In genomic region chr1:178645826-178646200, GRCh38 we compare ENCODE assay signal across 18 cellular contexts.
DNase-seq lines count a peak whose midpoint lies in the region; ATAC-seq and FAIRE-seq lines count a peak whose summit lies in the region.
"Had no signal": no experiment of that assay in that cellular context is flagged by ENCODE, and none has a peak within 500 bp of the region (broad histone marks: within the 10 kb centered on the region; RNA-seq: fewer than 3 reads in every experiment).

No MANE protein-coding gene starts in this region.

- H2AK5ac ChIP-seq in mesenchymal stem cell (ENCODE audit: low read length, severe bottlenecking): no peak overlapping the region

- no peak overlapping the region for H3K23ac ChIP-seq in mesenchymal stem cell (ENCODE audit: low read length in 2 of 2)

- H3K79me1 ChIP-seq in mesenchymal stem cell (replicated peaks; ENCODE audit: low read length, poor library complexity, severe bottlenecking): no peaks in the 10 kb centered on the region

- no peaks in the 10 kb centered on the region for H3K36me3 ChIP-seq in Karpas-422 (ENCODE audit: insufficient read depth, low read length)
- no peaks in the 10 kb centered on the region for H3K36me3 ChIP-seq in mesenchymal stem cell (ENCODE audit: control insufficient read depth in 1 of 2, insufficient read depth in 2 of 2, low read depth in 1 of 2, low read length in 2 of 2)
- H3K36me3 ChIP-seq: heart left ventricle had no signal

- H3K27me3 ChIP-seq in Karpas-422 (ENCODE audit: low read length) (no peaks in the 10 kb centered on the region), mesenchymal stem cell (ENCODE audit: control insufficient read depth in 1 of 2, insufficient read depth in 1 of 2, low read length in 2 of 2) (no peaks in the 10 kb centered on the region)
- H3K27me3 ChIP-seq: heart left ventricle, testis had no signal

- H3K27ac ChIP-seq in Karpas-422 (ENCODE audit: low read length): peak overlapping the region; percentile 97
- no peak overlapping the region for H3K27ac ChIP-seq in mesenchymal stem cell (ENCODE audit: low read length, poor library complexity, severe bottlenecking)
- H3K27ac ChIP-seq: heart left ventricle, testis had no signal

- H3K9me2 ChIP-seq in Karpas-422 (replicated peaks; ENCODE audit: insufficient read depth, low read length): no peaks in the 10 kb centered on the region

- FAIRE-seq in frontal cortex (lab: Jason Lieb, UNC): no peak
- FAIRE-seq: colon, endothelial cell of umbilical vein, kidney had no signal

- no peak overlapping the region for H2BK12ac ChIP-seq in mesenchymal stem cell (ENCODE audit: low read length in 2 of 2)

- peak; percentile 80 for DNase-seq in AG20443 (ENCODE audit: low spot score)
- no peak for DNase-seq in Karpas-422
- DNase-seq in astrocyte of the hippocampus (ENCODE audit: low read depth, low spot score): peak; percentile 58
- DNase-seq in mesenchymal stem cell: no peak
- no peak for DNase-seq in NK-92 (lab: John Stamatoyannopoulos, UW; ENCODE audit: unreplicated experiment)
- no peak for DNase-seq in frontal cortex (ENCODE audit: low spot score in 2 of 2)
- DNase-seq in OCI-M1 (lab: John Stamatoyannopoulos, UW): no peak
- DNase-seq in Right ventricle myocardium superior: no peak
- DNase-seq: activated CD4-positive, CD25-positive, alpha-beta regulatory T cell; amniotic stem cell; heart left ventricle; kidney; NCI-H1105; stimulated activated CD4-positive, alpha-beta T cell treated with anti-CD3 and anti-CD28 coated beads, Interleukin-4, amount 100 ng/mL, for 24 hours; T-helper 2 cell; testis had no signal

- no peak overlapping the region for H2BK120ac ChIP-seq in mesenchymal stem cell (ENCODE audit: low read depth, low read length)

- H3K4me2 ChIP-seq in Karpas-422 (ENCODE audit: low read depth, low read length, poor library complexity, severe bottlenecking) (peak overlapping the region; percentile 70), mesenchymal stem cell (ENCODE audit: low read length, poor library complexity, severe bottlenecking) (no peak overlapping the region)

- no peak overlapping the region for H2BK15ac ChIP-seq in mesenchymal stem cell (ENCODE audit: low read depth, poor library complexity, severe bottlenecking)

- ATAC-seq in Right ventricle myocardium superior (ENCODE audit: poor library complexity): no peak
- ATAC-seq: heart left ventricle had no signal

- WGBS in mesenchymal stem cell: no CpG with 5 or more reads among the region's 1 CpG

- H3K4me3 ChIP-seq in Karpas-422 (ENCODE audit: low read length) (no peak overlapping the region), mesenchymal stem cell (ENCODE audit: insufficient read depth in 1 of 2, low read depth in 1 of 2, low read length in 2 of 2) (no peak overlapping the region)
- H3K4me3 ChIP-seq: heart left ventricle, testis had no signal

- no peak overlapping the region for H3K4ac ChIP-seq in mesenchymal stem cell (ENCODE audit: low read depth in 1 of 2, low read length in 2 of 2)

- peaks cover 68% of the 10 kb centered on the region for H3K4me1 ChIP-seq in Karpas-422 (ENCODE audit: low read length)
- peaks cover 5% of the 10 kb centered on the region for H3K4me1 ChIP-seq in mesenchymal stem cell (ENCODE audit: control insufficient read depth, insufficient read depth, low read depth, low read length)
- H3K4me1 ChIP-seq: testis had no signal

- peaks cover 3% of the 10 kb centered on the region; the same call in 1 of the 2 replicates for H3K79me2 ChIP-seq in Karpas-422 (ENCODE audit: low read length)

- H3K18ac ChIP-seq in mesenchymal stem cell (ENCODE audit: low read depth in 1 of 2, low read length in 2 of 2): no peak overlapping the region

- H3K9ac ChIP-seq in Karpas-422 (ENCODE audit: low read length): peak overlapping the region; percentile 70
- peak overlapping the region; percentile 32 for H3K9ac ChIP-seq in mesenchymal stem cell (ENCODE audit: low read length)

- intact Hi-C loops in Right ventricle myocardium superior (cut with DNase I): no loop called here

- H3K14ac ChIP-seq in mesenchymal stem cell (ENCODE audit: low read length in 2 of 2): no peak overlapping the region

- H3K9me3 ChIP-seq in Karpas-422 (ENCODE audit: low read length): no peaks in the 10 kb centered on the region
- H3K9me3 ChIP-seq in mesenchymal stem cell (ENCODE audit: control insufficient read depth, low read length): no peaks in the 10 kb centered on the region
- H3K9me3 ChIP-seq: heart left ventricle, testis had no signal

- H4K8ac ChIP-seq in mesenchymal stem cell (ENCODE audit: low read length): no peak overlapping the region

- H2AFZ ChIP-seq in Karpas-422 (ENCODE audit: low read length): no peak overlapping the region
- H2AFZ ChIP-seq in mesenchymal stem cell (ENCODE audit: low read depth, low read length): no peak overlapping the region

- H2BK5ac ChIP-seq in mesenchymal stem cell (ENCODE audit: low read depth, low read length, poor library complexity, severe bottlenecking): no peak overlapping the region

- H4K91ac ChIP-seq in mesenchymal stem cell (ENCODE audit: low read length): no peak overlapping the region

- no peaks in the 10 kb centered on the region for H4K20me1 ChIP-seq in Karpas-422 (ENCODE audit: insufficient read depth, low read depth, low read length)

Comparison
In these comparisons a context has a peak if more than half of its experiments do, and no peak if none do; other contexts are left out.
1. DNase-seq: peak in AG20443 (single experiment) and astrocyte of the hippocampus (single experiment); none in Karpas-422 (single experiment), mesenchymal stem cell (single experiment), NK-92 (single experiment), frontal cortex (0 of 2), OCI-M1 (single experiment) and Right ventricle myocardium superior (single experiment).